Comparison of ENCODE assay signal across 22 cellular contexts in the genomic region with DNA sequence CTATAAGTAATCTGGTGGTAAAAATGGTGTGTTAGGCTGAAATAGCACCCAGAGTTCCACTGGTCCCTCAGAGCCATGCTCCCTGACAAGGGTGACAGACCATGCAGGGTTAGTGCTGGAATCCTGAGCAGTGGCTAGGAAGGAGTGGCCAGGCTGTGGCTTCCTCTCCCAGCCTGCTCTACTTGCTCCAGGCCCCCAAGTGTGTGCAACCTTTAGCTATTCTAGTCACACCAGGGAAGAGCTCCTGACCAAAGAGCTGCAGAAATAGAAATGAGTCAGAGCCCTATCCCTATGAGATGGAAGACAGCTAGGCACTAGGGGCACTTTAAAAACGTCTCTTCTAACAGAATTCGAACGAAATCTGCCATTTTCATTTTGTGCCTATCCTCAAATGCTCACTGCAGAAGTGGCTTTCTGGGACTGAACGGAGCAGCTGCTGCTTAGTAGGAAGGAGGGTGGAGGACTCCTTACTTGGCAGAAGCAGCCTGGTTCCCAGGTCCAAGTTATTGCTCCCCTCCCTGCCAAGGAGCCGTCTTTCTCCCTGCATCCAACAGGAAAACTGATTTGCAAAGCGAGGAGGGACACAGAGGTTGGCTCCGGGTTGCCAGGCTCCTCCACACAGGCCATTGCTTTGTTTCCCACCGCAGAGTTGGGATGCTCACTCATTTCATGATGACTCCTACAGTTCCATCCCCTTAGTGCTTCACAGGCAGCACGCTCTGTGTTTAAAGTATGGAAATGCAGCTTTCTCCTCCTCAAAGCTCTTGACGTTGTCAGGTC.
DNase-seq lines count a peak whose midpoint lies in the region; ATAC-seq and TF ChIP-seq lines count a peak whose summit lies in the region.
"Had no signal": no experiment of that assay in that cellular context is flagged by ENCODE, and none has a peak within 500 bp of the region (broad histone marks: within the 10 kb centered on the region; RNA-seq: fewer than 3 reads in every experiment).

No MANE protein-coding gene starts in this region.

- no peak overlapping the region for H3K4me3 Mint-ChIP-seq in GM23338
- H3K4me3 Mint-ChIP-seq in activated naive CD4-positive, alpha-beta T cell treated with anti-CD3 and anti-CD28 coated beads, Interleukin-2, amount 10 ng/mL, durations not matched to agents 7 days and 5 days, result no peak overlapping the region
- no peak overlapping the region for H3K4me3 Mint-ChIP-seq in activated CD8-positive, alpha-beta T cell treated with anti-CD3 and anti-CD28 coated beads for 36 hours
- H3K4me3 Mint-ChIP-seq: activated CD8-positive, alpha-beta T cell treated with anti-CD3 and anti-CD28 coated beads, Interleukin-2, amount 10 ng/mL, durations not matched to agents 7 days and 5 days had no signal

- H3K36me3 Mint-ChIP-seq in GM23338 (ENCODE audit: low read depth), result peaks cover under 1% of the 10 kb centered on the region; the same call in 1 of the 3 replicates
- H3K36me3 Mint-ChIP-seq in activated naive CD4-positive, alpha-beta T cell treated with anti-CD3 and anti-CD28 coated beads, Interleukin-2, amount 10 ng/mL, durations not matched to agents 7 days and 5 days, result no peaks in the 10 kb centered on the region
- H3K36me3 Mint-ChIP-seq in activated CD8-positive, alpha-beta T cell treated with anti-CD3 and anti-CD28 coated beads for 36 hours (ENCODE audit: low read depth), result no peaks in the 10 kb centered on the region

- no peaks in the 10 kb centered on the region for H4K20me1 ChIP-seq in GM23338 (replicated peaks; ENCODE audit: insufficient read depth)

- intact Hi-C loops in psoas muscle (cut with DNase I), result no loop called here
- intact Hi-C loops in activated CD8-positive, alpha-beta T cell treated with anti-CD3 and anti-CD28 coated beads for 36 hours (cut with micrococcal nuclease), result no loop called here

- H3K36me3 ChIP-seq in GM23338 (ENCODE audit: insufficient read depth) (no peaks in the 10 kb centered on the region), psoas muscle (ENCODE audit: insufficient read depth in 1 of 2, low read depth in 1 of 2) (no peaks in the 10 kb centered on the region)
- H3K36me3 ChIP-seq: brain microvascular endothelial cell, gastroesophageal sphincter, HAP-1, thyroid gland had no signal

- TF ChIP-seq CTCF in GM23338 (conservative IDR thresholded peaks at IDR 0.05; ENCODE audit: low read depth in 2 of 2) (no peak), psoas muscle (IDR thresholded peaks at IDR 0.05) (no peak)
- TF ChIP-seq CTCF in activated CD8-positive, alpha-beta T cell treated with anti-CD3 and anti-CD28 coated beads for 36 hours (IDR thresholded peaks at IDR 0.05), result no peak

- H3K27me3 ChIP-seq in GM23338 (ENCODE audit: insufficient read depth) (no peaks in the 10 kb centered on the region), psoas muscle (ENCODE audit: insufficient read depth in 3 of 3, low read length in 2 of 3) (no peaks in the 10 kb centered on the region)
- H3K27me3 ChIP-seq: brain microvascular endothelial cell, gastroesophageal sphincter, thyroid gland had no signal

- no peaks in the 10 kb centered on the region; the same call in 2 of the 3 replicates for H3K4me1 Mint-ChIP-seq in GM23338
- H3K4me1 Mint-ChIP-seq in activated naive CD4-positive, alpha-beta T cell treated with anti-CD3 and anti-CD28 coated beads, Interleukin-2, amount 10 ng/mL, durations not matched to agents 7 days and 5 days, result no peaks in the 10 kb centered on the region
- H3K4me1 Mint-ChIP-seq in activated CD8-positive, alpha-beta T cell treated with anti-CD3 and anti-CD28 coated beads for 36 hours (ENCODE audit: low read depth), result no peaks in the 10 kb centered on the region

- no peaks in the 10 kb centered on the region for H3K79me2 ChIP-seq in GM23338 (replicated peaks; ENCODE audit: insufficient read depth)

- ATAC-seq in GM23338 (no peak), psoas muscle (peak; percentile 58 to 99 (median 92))
- no peak for ATAC-seq in activated CD8-positive, alpha-beta T cell treated with anti-CD3 and anti-CD28 coated beads for 36 hours
- ATAC-seq: activated CD4-positive, CD25-positive, alpha-beta regulatory T cell treated with anti-CD3 and anti-CD28 coated beads, Interleukin-2, amount 50 U/mL, for 24 hours; activated CD8-positive, alpha-beta T cell treated with anti-CD3 and anti-CD28 coated beads, Interleukin-2, amount 10 ng/mL, durations not matched to agents 7 days and 5 days; gastroesophageal sphincter; stimulated activated naive CD8-positive, alpha-beta T cell treated with anti-CD3 and anti-CD28 coated beads, Interleukin-15, Interleukin-2, amounts not matched to agents 100 U/mL and 50 U/mL, for 24 hours had no signal

- H3K9me2 ChIP-seq in GM23338 (ENCODE audit: insufficient read depth), result peaks cover 6% of the 10 kb centered on the region

- H2AFZ ChIP-seq in GM23338, result peak overlapping the region; percentile 85

- CTCF ChIA-PET in activated naive CD4-positive, alpha-beta T cell treated with anti-CD3 and anti-CD28 coated beads, Interleukin-2, amount 10 ng/mL, durations not matched to agents 7 days and 5 days (lab: Charles Lee), result no interaction called here
- CTCF ChIA-PET in activated CD8-positive, alpha-beta T cell treated with anti-CD3 and anti-CD28 coated beads for 36 hours (lab: Charles Lee), result no interaction called here

- WGBS in psoas muscle, 3 donors, result 29 to 37% (median 30%) methylated on average over 10 of the region's 10 CpGs

- H3K9me3 ChIP-seq in psoas muscle, result peaks cover 4% of the 10 kb centered on the region
- H3K9me3 ChIP-seq: gastroesophageal sphincter, HAP-1, thyroid gland had no signal

- peaks cover 2% of the 10 kb centered on the region; the same call in 1 of the 3 replicates for H3K9me3 Mint-ChIP-seq in GM23338
- H3K9me3 Mint-ChIP-seq in activated naive CD4-positive, alpha-beta T cell treated with anti-CD3 and anti-CD28 coated beads, Interleukin-2, amount 10 ng/mL, durations not matched to agents 7 days and 5 days, result peaks cover 13% of the 10 kb centered on the region
- H3K9me3 Mint-ChIP-seq in activated CD8-positive, alpha-beta T cell treated with anti-CD3 and anti-CD28 coated beads for 36 hours, result peaks cover 13% of the 10 kb centered on the region

- POLR2A ChIA-PET in activated CD8-positive, alpha-beta T cell treated with anti-CD3 and anti-CD28 coated beads for 36 hours (lab: Charles Lee), result no interaction called here

- H3K27ac ChIP-seq in GM23338 (ENCODE audit: low read depth), result no peak overlapping the region
- H3K27ac ChIP-seq in psoas muscle, result peak overlapping the region; percentile 21
- H3K27ac ChIP-seq: brain microvascular endothelial cell, coronary artery, gastroesophageal sphincter, HL-60, thyroid gland had no signal

- H3K4me1 ChIP-seq in GM23338 (ENCODE audit: insufficient read depth), result 0 out of 2 replicates have a peak, but pooled peaks cover 10% of the 10 kb centered on the region
- no peaks in the 10 kb centered on the region for H3K4me1 ChIP-seq in psoas muscle
- H3K4me1 ChIP-seq: gastroesophageal sphincter, HAP-1, thyroid gland had no signal

- no peak overlapping the region for H3K4me3 ChIP-seq in GM23338
- H3K4me3 ChIP-seq in psoas muscle, result peak overlapping the region; percentile 41
- H3K4me3 ChIP-seq: coronary artery, gastroesophageal sphincter, HAP-1, thyroid gland had no signal

- no peaks in the 10 kb centered on the region for H3K27me3 Mint-ChIP-seq in GM23338 (ENCODE audit: insufficient read depth, low read depth, poor library complexity)
- H3K27me3 Mint-ChIP-seq in activated naive CD4-positive, alpha-beta T cell treated with anti-CD3 and anti-CD28 coated beads, Interleukin-2, amount 10 ng/mL, durations not matched to agents 7 days and 5 days, result no peaks in the 10 kb centered on the region
- H3K27me3 Mint-ChIP-seq in activated CD8-positive, alpha-beta T cell treated with anti-CD3 and anti-CD28 coated beads for 36 hours, result no peaks in the 10 kb centered on the region

- H3K4me2 ChIP-seq in GM23338, result no peak overlapping the region

- no peaks in the 10 kb centered on the region for H3F3A ChIP-seq in GM23338 (replicated peaks; ENCODE audit: low read depth)

- no peak overlapping the region for H3K27ac Mint-ChIP-seq in GM23338
- no peak overlapping the region for H3K27ac Mint-ChIP-seq in activated naive CD4-positive, alpha-beta T cell treated with anti-CD3 and anti-CD28 coated beads, Interleukin-2, amount 10 ng/mL, durations not matched to agents 7 days and 5 days
- no peak overlapping the region for H3K27ac Mint-ChIP-seq in activated CD8-positive, alpha-beta T cell treated with anti-CD3 and anti-CD28 coated beads for 36 hours
- H3K27ac Mint-ChIP-seq: activated CD8-positive, alpha-beta T cell treated with anti-CD3 and anti-CD28 coated beads, Interleukin-2, amount 10 ng/mL, durations not matched to agents 7 days and 5 days had no signal

- DNase-seq in GM23338 (ENCODE audit: low spot score) (no peak), cerebellar cortex (ENCODE audit: low spot score) (peak; percentile 58), inferior parietal cortex (ENCODE audit: extremely low spot score) (peak; percentile 47), psoas muscle (no peak), SW480 (ENCODE audit: low spot score) (no peak), NCI-H128 (lab: John Stamatoyannopoulos, UW; ENCODE audit: unreplicated experiment) (no peak)
- no peak for DNase-seq in activated naive CD4-positive, alpha-beta T cell treated with anti-CD3 and anti-CD28 coated beads, Interleukin-2, amount 10 ng/mL, durations not matched to agents 7 days and 5 days
- no peak for DNase-seq in activated CD8-positive, alpha-beta T cell treated with anti-CD3 and anti-CD28 coated beads for 36 hours
- DNase-seq: activated CD8-positive, alpha-beta T cell treated with anti-CD3 and anti-CD28 coated beads, Interleukin-2, amount 10 ng/mL, durations not matched to agents 7 days and 5 days; activated effector memory CD4-positive, alpha-beta T cell treated with anti-CD3 and anti-CD28 coated beads, Interleukin-2, amount 50 U/mL, for 16 hours; brain microvascular endothelial cell; Calu3; kidney; NCI-H2107; stimulated activated CD4-positive, alpha-beta T cell treated with anti-CD3 and anti-CD28 coated beads, Interleukin-4, amount 100 ng/mL, for 4 hours; stimulated activated naive CD8-positive, alpha-beta T cell treated with anti-CD3 and anti-CD28 coated beads, Interleukin-15, Interleukin-2, amounts not matched to agents 100 U/mL and 50 U/mL, for 24 hours; thyroid gland had no signal

TF ChIP-seq in GM23338, 12 proteins besides CTCF, POLR2A, EP300 and RAD21 (continues in another document):
- no peak for TF ChIP-seq NANOG (IDR thresholded peaks at IDR 0.05; ENCODE audit: borderline replicate concordance)
- TF ChIP-seq, protein P1, sequence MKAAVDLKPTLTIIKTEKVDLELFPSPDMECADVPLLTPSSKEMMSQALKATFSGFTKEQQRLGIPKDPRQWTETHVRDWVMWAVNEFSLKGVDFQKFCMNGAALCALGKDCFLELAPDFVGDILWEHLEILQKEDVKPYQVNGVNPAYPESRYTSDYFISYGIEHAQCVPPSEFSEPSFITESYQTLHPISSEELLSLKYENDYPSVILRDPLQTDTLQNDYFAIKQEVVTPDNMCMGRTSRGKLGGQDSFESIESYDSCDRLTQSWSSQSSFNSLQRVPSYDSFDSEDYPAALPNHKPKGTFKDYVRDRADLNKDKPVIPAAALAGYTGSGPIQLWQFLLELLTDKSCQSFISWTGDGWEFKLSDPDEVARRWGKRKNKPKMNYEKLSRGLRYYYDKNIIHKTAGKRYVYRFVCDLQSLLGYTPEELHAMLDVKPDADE (IDR thresholded peaks at IDR 0.05), result no peak
- no peak for TF ChIP-seq STAT1 (IDR thresholded peaks at IDR 0.05; ENCODE audit: unreplicated experiment)
- TF ChIP-seq EZH2phosphoT487 (IDR thresholded peaks at IDR 0.05; ENCODE audit: unreplicated experiment), result no peak

Comparison
In these comparisons a context has a peak if more than half of its experiments do, and no peak if none do; other contexts are left out.
1. ATAC-seq: peak in psoas muscle (4 of 4); none in GM23338 (single experiment) and activated CD8-positive, alpha-beta T cell treated with anti-CD3 and anti-CD28 coated beads for 36 hours (single experiment).
2. DNase-seq: peak in cerebellar cortex (single experiment) and inferior parietal cortex (single experiment); none in GM23338 (single experiment), psoas muscle (0 of 2), SW480 (single experiment), activated naive CD4-positive, alpha-beta T cell treated with anti-CD3 and anti-CD28 coated beads, Interleukin-2, amount 10 ng/mL, durations not matched to agents 7 days and 5 days (single experiment), activated CD8-positive, alpha-beta T cell treated with anti-CD3 and anti-CD28 coated beads for 36 hours (single experiment) and NCI-H128 (single experiment).